ENCODE assay signal across 21 cellular contexts in the genomic region with DNA sequence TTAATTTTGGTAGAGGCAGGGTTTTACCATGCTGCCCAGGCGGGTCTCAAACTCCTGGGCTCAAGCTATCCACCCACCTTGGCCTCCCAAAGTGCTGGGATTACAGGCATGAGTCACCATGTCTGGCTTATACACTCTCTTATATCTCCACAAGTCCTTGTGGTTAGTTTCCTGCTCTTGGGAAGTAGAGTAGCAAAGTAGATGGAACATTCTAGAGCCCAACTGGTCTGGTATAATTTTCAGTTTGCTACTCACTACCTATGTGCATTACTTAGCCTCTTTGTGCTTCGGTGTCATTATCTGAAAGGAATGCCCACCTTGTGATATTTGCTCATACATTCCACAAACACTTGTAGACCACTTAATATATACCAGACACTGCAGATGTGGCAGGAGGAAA.
DNase-seq lines count a peak whose midpoint lies in the region; ATAC-seq and TF ChIP-seq lines count a peak whose summit lies in the region.
"Had no signal": no experiment of that assay in that cellular context is flagged by ENCODE, and none has a peak within 500 bp of the region (broad histone marks: within the 10 kb centered on the region; RNA-seq: fewer than 3 reads in every experiment).

No MANE protein-coding gene starts in this region.

- H3K27ac Mint-ChIP-seq in HFFc6 (peak overlapping the region; percentile 45), type B pancreatic cell (no peak overlapping the region)
- H3K27ac Mint-ChIP-seq: CD4-positive, alpha-beta T cell; GM23338; stimulated activated naive B cell treated with anti-CD40 and anti-IgM and Interleukin-4, amounts not matched to agents 10 μg/mL and 1 μg/mL and 100 μg/mL, for 72 hours had no signal

- no peak for TF ChIP-seq CTCF in HFFc6 (IDR thresholded peaks at IDR 0.05)
- no peak for TF ChIP-seq CTCF in type B pancreatic cell (conservative IDR thresholded peaks at IDR 0.05)

- no peak for ATAC-seq in GM21576 (IDR thresholded peaks at IDR 0.05; ENCODE audit: unreplicated experiment)
- ATAC-seq: GM23338; stimulated activated naive B cell treated with anti-CD40 and anti-IgM and Interleukin-4, amounts not matched to agents 10 μg/mL and 1 μg/mL and 100 μg/mL, for 72 hours had no signal

- H3K36me3 Mint-ChIP-seq in HFFc6 (ENCODE audit: low read depth) (peaks cover 30% of the 10 kb centered on the region), type B pancreatic cell (peaks cover 7% of the 10 kb centered on the region)
- H3K36me3 Mint-ChIP-seq: stimulated activated naive B cell treated with anti-CD40 and anti-IgM and Interleukin-4, amounts not matched to agents 10 μg/mL and 1 μg/mL and 100 μg/mL, for 72 hours had no signal

- H3K27me3 Mint-ChIP-seq in HFFc6 (ENCODE audit: insufficient read depth): peaks cover 6% of the 10 kb centered on the region
- no peaks in the 10 kb centered on the region for H3K27me3 Mint-ChIP-seq in type B pancreatic cell

- no peak overlapping the region for H3K4me3 Mint-ChIP-seq in HFFc6
- H3K4me3 Mint-ChIP-seq in type B pancreatic cell: no peak overlapping the region
- H3K4me3 Mint-ChIP-seq: CD4-positive, alpha-beta T cell; GM23338; stimulated activated naive B cell treated with anti-CD40 and anti-IgM and Interleukin-4, amounts not matched to agents 10 μg/mL and 1 μg/mL and 100 μg/mL, for 72 hours had no signal

- no peaks in the 10 kb centered on the region for H3K9me3 Mint-ChIP-seq in HFFc6
- H3K9me3 Mint-ChIP-seq in type B pancreatic cell: no peaks in the 10 kb centered on the region
- H3K9me3 Mint-ChIP-seq: CD4-positive, alpha-beta T cell; GM23338; IgD-negative memory B cell; stimulated activated naive B cell treated with anti-CD40 and anti-IgM and Interleukin-4, amounts not matched to agents 10 μg/mL and 1 μg/mL and 100 μg/mL, for 72 hours had no signal

- DNase-seq in A172 (ENCODE audit: low spot score) (peak; percentile 61), HFFc6 (peak; percentile 51), amniotic epithelial cell (ENCODE audit: low read depth) (peak; percentile 87), iris pigment epithelial cell (ENCODE audit: low read depth) (peak; percentile 73), type B pancreatic cell (ENCODE audit: extremely low spot score, unreplicated experiment) (no peak), 8988T (no peak), NCI-H2227 treated with DMSO at 0.1 percent for 48 hours (lab: John Stamatoyannopoulos, UW) (no peak)
- DNase-seq: activated CD4-positive, alpha-beta T cell treated with anti-CD3 and anti-CD28 coated beads for 4 hours; activated gamma-delta T cell; amniotic stem cell; CD4-positive, alpha-beta T cell; colonic mucosa; DMS53; foreskin fibroblast; NCI-H2081 treated with DMSO at 0.1 percent for 48 hours; NCI-H526; retina; stimulated activated naive B cell treated with anti-CD40 and anti-IgM and Interleukin-4, amounts not matched to agents 10 μg/mL and 1 μg/mL and 100 μg/mL, for 72 hours had no signal

- H3K4me1 Mint-ChIP-seq in HFFc6 (ENCODE audit: low read depth) (peaks cover 75% of the 10 kb centered on the region), type B pancreatic cell (ENCODE audit: unreplicated experiment) (peaks cover 58% of the 10 kb centered on the region)

Comparison
In these comparisons a context has a peak if more than half of its experiments do, and no peak if none do; other contexts are left out.
1. DNase-seq: peak in A172 (single experiment), HFFc6 (single experiment), amniotic epithelial cell (single experiment) and iris pigment epithelial cell (single experiment); none in type B pancreatic cell (single experiment), 8988T (single experiment) and NCI-H2227 treated with DMSO at 0.1 percent for 48 hours (single experiment).